9 cellular contexts compared by ENCODE assay signal in genomic region chr16:28924399-28924761, GRCh38. TPM values are rescaled to one million over a fixed set of nuclear protein-coding genes. Genes with fewer than 3 reads are reported as not detected.
DNase-seq lines count a peak whose midpoint lies in the region; ATAC-seq, FAIRE-seq and TF ChIP-seq lines count a peak whose summit lies in the region.
"Had no signal": no experiment of that assay in that cellular context is flagged by ENCODE, and none has a peak within 500 bp of the region (broad histone marks: within the 10 kb centered on the region; RNA-seq: fewer than 3 reads in every experiment).

No MANE protein-coding gene starts in this region.

- BruUV-seq in endothelial cell of umbilical vein (replicated peaks; lab: Mats Ljungman, UMichigan) = no TSS peak

- H4K20me1 ChIP-seq in MM.1S (ENCODE audit: insufficient read depth, low read length) (no peaks in the 10 kb centered on the region), endothelial cell of umbilical vein (replicated peaks; ENCODE audit: control insufficient read depth, extremely low read depth, insufficient read depth, low read length) (no peaks in the 10 kb centered on the region)

- H3F3A ChIP-seq in MM.1S (ENCODE audit: insufficient read depth, low read length) = peaks cover 21% of the 10 kb centered on the region

- peaks cover 15% of the 10 kb centered on the region for H3K4me1 Mint-ChIP-seq in progenitor cell of endocrine pancreas (ENCODE audit: low read depth)

- H3K9ac ChIP-seq in MM.1S (ENCODE audit: low read length) = peak overlapping the region; percentile 73
- H3K9ac ChIP-seq in endothelial cell of umbilical vein (replicated peaks; ENCODE audit: extremely low read depth, insufficient read depth, low read length) = no peak overlapping the region

- H3K36me3 Mint-ChIP-seq in progenitor cell of endocrine pancreas (ENCODE audit: insufficient read depth) = peaks cover 6% of the 10 kb centered on the region

- peak overlapping the region; percentile 98 for H3K4me3 Mint-ChIP-seq in progenitor cell of endocrine pancreas (ENCODE audit: low read depth)

- DNase-seq in MM.1S (no peak), endothelial cell of umbilical vein (ENCODE audit: low read depth, low spot score) (no peak), progenitor cell of endocrine pancreas (ENCODE audit: low spot score, unreplicated experiment) (no peak), NCI-H1105 (lab: John Stamatoyannopoulos, UW) (no peak), NCI-H524 (lab: John Stamatoyannopoulos, UW) (no peak)
- no peak for DNase-seq in stimulated activated CD4-positive, alpha-beta T cell treated with anti-CD3 and anti-CD28 coated beads, Interleukin-2, amount 100 ng/mL, for 48 hours

- no peaks in the 10 kb centered on the region for H3K9me2 ChIP-seq in MM.1S (replicated peaks; ENCODE audit: insufficient read depth, low read length)

- H3K36me3 ChIP-seq in MM.1S (replicated peaks; ENCODE audit: insufficient read depth, low read length) = peaks cover 3% of the 10 kb centered on the region; the same call in 1 of the 2 replicates
- peaks cover 0 to 6% of the 10 kb centered on the region in 2 experiments for H3K36me3 ChIP-seq in endothelial cell of umbilical vein (ENCODE audit: control insufficient read depth in 2 of 2, extremely low read depth in 1 of 2, insufficient read depth in 2 of 2, low read length in 2 of 2)

- FAIRE-seq in endothelial cell of umbilical vein (lab: Jason Lieb, UNC) = no peak

- peak overlapping the region; percentile 95 for H3K27ac Mint-ChIP-seq in progenitor cell of endocrine pancreas

- no peaks in the 10 kb centered on the region for H3K9me1 ChIP-seq in endothelial cell of umbilical vein (replicated peaks; ENCODE audit: control insufficient read depth, extremely low read depth, insufficient read depth, low read length)

- peaks cover 21% of the 10 kb centered on the region for H3K79me2 ChIP-seq in MM.1S (ENCODE audit: low read length)
- H3K79me2 ChIP-seq in endothelial cell of umbilical vein (ENCODE audit: control insufficient read depth, insufficient read depth, low read length) = no peaks in the 10 kb centered on the region

- H2AFZ ChIP-seq in MM.1S (ENCODE audit: low read length) (peak overlapping the region; percentile 95), endothelial cell of umbilical vein (ENCODE audit: low read depth, low read length) (no peak overlapping the region)

- H3K27me3 ChIP-seq in MM.1S (replicated peaks; ENCODE audit: insufficient read depth, low read length) (no peaks in the 10 kb centered on the region), endothelial cell of umbilical vein (ENCODE audit: control insufficient read depth in 2 of 2, insufficient read depth in 2 of 2, low read length in 2 of 2) (no peaks in the 10 kb centered on the region)

- H3K9me3 ChIP-seq in MM.1S (replicated peaks; ENCODE audit: insufficient read depth, low read length) (no peaks in the 10 kb centered on the region), endothelial cell of umbilical vein (replicated peaks; ENCODE audit: control insufficient read depth, insufficient read depth, low read length) (no peaks in the 10 kb centered on the region)

- H3K4me2 ChIP-seq in MM.1S (ENCODE audit: low read depth, low read length) = peak overlapping the region; percentile 100
- no peak overlapping the region for H3K4me2 ChIP-seq in endothelial cell of umbilical vein (ENCODE audit: insufficient read depth, low read length)

- dilution Hi-C loops in endothelial cell of umbilical vein (cut with MboI; ENCODE audit: extremely low pct_ligation_motif_present, low sequenced_read_pairs) = no loop called here

- TF ChIP-seq CTCF in GM12872 (IDR thresholded peaks at IDR 0.05; ENCODE audit: insufficient read depth, low read depth, low read length) (0 out of 3 replicates have a peak, but pooled peaks have one; percentile 7), MM.1S (IDR thresholded peaks at IDR 0.05; ENCODE audit: low read length) (peak; percentile 35), endothelial cell of umbilical vein (IDR thresholded peaks at IDR 0.05; ENCODE audit: extremely low read depth in 1 of 2, insufficient read depth in 1 of 2, low read depth in 1 of 2, low read length in 2 of 2) (no peak), progenitor cell of endocrine pancreas (IDR thresholded peaks at IDR 0.05; ENCODE audit: unreplicated experiment) (peak; percentile 58)

- POLR2A ChIA-PET in endothelial cell of umbilical vein (lab: Charles Lee) = no interaction called here

- intact Hi-C loops in endothelial cell of umbilical vein (cut with micrococcal nuclease) = loop anchor here (2.0 kb wide), 1 partner anchor 62 kb away; the partner anchor contains the start of gene SH2B1

- no peak for TF ChIP-seq POLR2A in endothelial cell of umbilical vein (IDR thresholded peaks at IDR 0.05; ENCODE audit: low read depth, low read length)

- CTCF ChIA-PET in endothelial cell of umbilical vein (lab: Charles Lee) = interaction anchor here (4.1 kb wide), 1 partner anchor 20 kb away, joined by 27 read pairs; no protein-coding TSS in a partner anchor

- ATAC-seq in HG03460 (IDR thresholded peaks at IDR 0.05; ENCODE audit: unreplicated experiment) = no peak

- H3K9me3 Mint-ChIP-seq in progenitor cell of endocrine pancreas (ENCODE audit: low read depth) = no peaks in the 10 kb centered on the region

- H3K27ac ChIP-seq in MM.1S (ENCODE audit: low read length) (peak overlapping the region; percentile 93), endothelial cell of umbilical vein (ENCODE audit: insufficient read depth, low read depth, low read length) (no peak overlapping the region)

- H3K27me3 Mint-ChIP-seq in progenitor cell of endocrine pancreas = no peaks in the 10 kb centered on the region

- peak overlapping the region; percentile 87 for H3K4me3 ChIP-seq in MM.1S (ENCODE audit: low read length)
- peak overlapping the region in 2 of 3 experiments; percentile 70 to 74 for H3K4me3 ChIP-seq in endothelial cell of umbilical vein (replicated peaks in 1 of 3; ENCODE audit: insufficient read depth in 1 of 3, low read depth in 1 of 3, low read length in 3 of 3)

- H3K4me1 ChIP-seq in MM.1S (ENCODE audit: low read length) (peaks cover 16% of the 10 kb centered on the region), endothelial cell of umbilical vein (ENCODE audit: control insufficient read depth, extremely low read depth, insufficient read depth, low read length) (no peaks in the 10 kb centered on the region)

TF ChIP-seq in endothelial cell of umbilical vein, 7 proteins besides CTCF, POLR2A, EP300 and RAD21 (continues in another document):
- no peak for TF ChIP-seq GATA2 (IDR thresholded peaks at IDR 0.05; ENCODE audit: insufficient read depth, insufficient read length, low read depth, low read length)
- no peak for TF ChIP-seq MYC (IDR thresholded peaks at IDR 0.05; ENCODE audit: low read depth, low read length)

RNA-seq across cellular contexts. Expression of gene RABEP2, which starts 0.7 kb away (rescaled TPM):
- total RNA-seq in endothelial cell of umbilical vein (36.0 and 37.4 TPM in 2 replicates), progenitor cell of endocrine pancreas (33.3 and 34.9 TPM in 2 replicates)
- 25.9 and 27.3 TPM in 2 replicates for polyA plus RNA-seq in endothelial cell of umbilical vein
- 19.0 and 28.9 TPM in 2 replicates for polyA plus RNA-seq in endothelial cell of umbilical vein (2011; cell fraction: cytosol; rRNA removed)
- 35.6 and 42.8 TPM in 2 replicates for polyA plus RNA-seq in endothelial cell of umbilical vein (2011; cell fraction: nucleus; rRNA removed)
- 15.3 and 19.3 TPM in 2 replicates for polyA plus RNA-seq in endothelial cell of umbilical vein (2012)
- polyA minus RNA-seq in endothelial cell of umbilical vein = 11.4 and 13.6 TPM in 2 replicates
- 5.3 TPM for polyA minus RNA-seq in endothelial cell of umbilical vein (2011; cell fraction: cytosol; rRNA and poly(A)+ RNA removed)
- polyA minus RNA-seq in endothelial cell of umbilical vein (2011; cell fraction: nucleus; rRNA and poly(A)+ RNA removed) = 7.4 and 16.4 TPM in 2 replicates

RNA-seq across cellular contexts. Expression of gene CD19, which starts 7.4 kb away (rescaled TPM):
- total RNA-seq in endothelial cell of umbilical vein (not detected in 2 replicates), progenitor cell of endocrine pancreas (not detected in 2 replicates)
- polyA plus RNA-seq in endothelial cell of umbilical vein = 0.06 TPM in 2 replicates
- polyA plus RNA-seq in endothelial cell of umbilical vein (2011; cell fraction: cytosol; rRNA removed) = 0.03 TPM in 1 of 2 replicates, not detected in the other
- not detected in 2 replicates for polyA plus RNA-seq in endothelial cell of umbilical vein (2011; cell fraction: nucleus; rRNA removed)
- 0.16 TPM in 1 of 2 replicates, not detected in the other for polyA plus RNA-seq in endothelial cell of umbilical vein (2012)
- polyA minus RNA-seq in endothelial cell of umbilical vein = not detected in 2 replicates
- polyA minus RNA-seq in endothelial cell of umbilical vein (2011; cell fraction: cytosol; rRNA and poly(A)+ RNA removed) = not detected
- polyA minus RNA-seq in endothelial cell of umbilical vein (2011; cell fraction: nucleus; rRNA and poly(A)+ RNA removed) = not detected in 2 replicates
- total RNA-seq: SK-MEL-5 had no signal

RNA-seq across cellular contexts. Expression of gene NFATC2IP, which starts 26.4 kb away (rescaled TPM):
- total RNA-seq in endothelial cell of umbilical vein (64.8 and 69.6 TPM in 2 replicates), progenitor cell of endocrine pancreas (70.4 and 77.1 TPM in 2 replicates)
- 60.8 and 64.1 TPM in 2 replicates for polyA plus RNA-seq in endothelial cell of umbilical vein
- polyA plus RNA-seq in endothelial cell of umbilical vein (2011; cell fraction: cytosol; rRNA removed) = 25.0 and 33.6 TPM in 2 replicates
- polyA plus RNA-seq in endothelial cell of umbilical vein (2011; cell fraction: nucleus; rRNA removed) = 251 and 257 TPM in 2 replicates
- 32.1 and 39.0 TPM in 2 replicates for polyA plus RNA-seq in endothelial cell of umbilical vein (2012)
- polyA minus RNA-seq in endothelial cell of umbilical vein = 77.2 and 88.0 TPM in 2 replicates
- 15.9 TPM for polyA minus RNA-seq in endothelial cell of umbilical vein (2011; cell fraction: cytosol; rRNA and poly(A)+ RNA removed)
- polyA minus RNA-seq in endothelial cell of umbilical vein (2011; cell fraction: nucleus; rRNA and poly(A)+ RNA removed) = 67.1 and 91.5 TPM in 2 replicates

RNA-seq across cellular contexts. Expression of gene ATP2A1, which starts 46.1 kb away (rescaled TPM):
- total RNA-seq in endothelial cell of umbilical vein (2.3 and 2.5 TPM in 2 replicates), progenitor cell of endocrine pancreas (2.7 and 3.0 TPM in 2 replicates)
- 1.2 TPM in 2 replicates for polyA plus RNA-seq in endothelial cell of umbilical vein
- 0.28 and 0.37 TPM in 2 replicates for polyA plus RNA-seq in endothelial cell of umbilical vein (2011; cell fraction: cytosol; rRNA removed)
- polyA plus RNA-seq in endothelial cell of umbilical vein (2011; cell fraction: nucleus; rRNA removed) = 8.1 and 9.3 TPM in 2 replicates
- polyA plus RNA-seq in endothelial cell of umbilical vein (2012) = 3.7 and 6.1 TPM in 2 replicates
- 0.40 and 1.5 TPM in 2 replicates for polyA minus RNA-seq in endothelial cell of umbilical vein
- not detected for polyA minus RNA-seq in endothelial cell of umbilical vein (2011; cell fraction: cytosol; rRNA and poly(A)+ RNA removed)
- polyA minus RNA-seq in endothelial cell of umbilical vein (2011; cell fraction: nucleus; rRNA and poly(A)+ RNA removed) = 2.6 and 3.6 TPM in 2 replicates
- total RNA-seq: SK-MEL-5 had no signal

RNA-seq across cellular contexts. Expression of gene SPNS1, which starts 50.2 kb away (rescaled TPM):
- total RNA-seq in endothelial cell of umbilical vein = 63.7 and 65.2 TPM in 2 replicates
- polyA plus RNA-seq in endothelial cell of umbilical vein = 133 and 164 TPM in 2 replicates
- polyA plus RNA-seq in endothelial cell of umbilical vein (2011; cell fraction: cytosol; rRNA removed) = 39.7 and 59.8 TPM in 2 replicates
- polyA plus RNA-seq in endothelial cell of umbilical vein (2011; cell fraction: nucleus; rRNA removed) = 77.3 and 87.0 TPM in 2 replicates
- polyA plus RNA-seq in endothelial cell of umbilical vein (2012) = 45.4 and 53.9 TPM in 2 replicates
- polyA minus RNA-seq in endothelial cell of umbilical vein = 67.6 and 79.9 TPM in 2 replicates
- polyA minus RNA-seq in endothelial cell of umbilical vein (2011; cell fraction: cytosol; rRNA and poly(A)+ RNA removed) = 45.2 TPM
- polyA minus RNA-seq in endothelial cell of umbilical vein (2011; cell fraction: nucleus; rRNA and poly(A)+ RNA removed) = 18.5 and 26.3 TPM in 2 replicates
- 36.6 and 41.1 TPM in 2 replicates for total RNA-seq in progenitor cell of endocrine pancreas

Comparison
In these comparisons a context has a peak if more than half of its experiments do, and no peak if none do; other contexts are left out.
1. CTCF ChIP-seq: peak in GM12872 (single experiment), MM.1S (single experiment) and progenitor cell of endocrine pancreas (single experiment); none in endothelial cell of umbilical vein (0 of 2).